ENCODE assay signal across 23 cellular contexts in genomic region chr22:49473286-49473685, GRCh38.
DNase-seq lines count a peak whose midpoint lies in the region; ATAC-seq, FAIRE-seq and TF ChIP-seq lines count a peak whose summit lies in the region.
"Had no signal": no experiment of that assay in that cellular context is flagged by ENCODE, and none has a peak within 500 bp of the region (broad histone marks: within the 10 kb centered on the region; RNA-seq: fewer than 3 reads in every experiment).

No MANE protein-coding gene starts in this region.

- no peak overlapping the region for H3K4me2 ChIP-seq in H9 (ENCODE audit: insufficient read depth, insufficient read length, low read length)
- no peak overlapping the region for H3K4me2 ChIP-seq in osteoblast (ENCODE audit: insufficient read depth, low read length)
- H3K4me2 ChIP-seq: A549, GM23338 had no signal

- peaks cover 4% of the 10 kb centered on the region for H3K27me3 Mint-ChIP-seq in H9 (ENCODE audit: low read depth)
- no peaks in the 10 kb centered on the region for H3K27me3 Mint-ChIP-seq in stimulated activated memory B cell treated with anti-CD40 and anti-IgM and Interleukin-4, amounts not matched to agents 10 μg/mL and 1 μg/mL and 100 μg/mL, for 72 hours

- H3K4ac ChIP-seq in H9 (ENCODE audit: low read depth, low read length) = no peak overlapping the region

- intact Hi-C loops in cardiac septum (cut with DNase I) (loop anchor here (10.0 kb wide), 1 partner anchor 1258 kb away; no protein-coding TSS in a partner anchor), Right ventricle myocardium inferior (cut with DNase I) (no loop called here), kidney (cut with DNase I) (no loop called here)

- H4K91ac ChIP-seq in H9 (ENCODE audit: insufficient read length, low read depth, low read length) = no peak overlapping the region

- H3K4me3 Mint-ChIP-seq in H9 = no peak overlapping the region
- H3K4me3 Mint-ChIP-seq in stimulated activated memory B cell treated with anti-CD40 and anti-IgM and Interleukin-4, amounts not matched to agents 10 μg/mL and 1 μg/mL and 100 μg/mL, for 72 hours = no peak overlapping the region
- H3K4me3 Mint-ChIP-seq: CD4-positive, CD25-positive, alpha-beta regulatory T cell; CD8-positive, alpha-beta T cell; GM23338 had no signal

- peaks cover 12 to 15% of the 10 kb centered on the region in 2 experiments for H3K4me1 Mint-ChIP-seq in H9
- no peaks in the 10 kb centered on the region for H3K4me1 Mint-ChIP-seq in stimulated activated memory B cell treated with anti-CD40 and anti-IgM and Interleukin-4, amounts not matched to agents 10 μg/mL and 1 μg/mL and 100 μg/mL, for 72 hours
- H3K4me1 Mint-ChIP-seq: CD4-positive, CD25-positive, alpha-beta regulatory T cell had no signal

- H2BK120ac ChIP-seq in H9 (ENCODE audit: low read depth, low read length, poor library complexity, severe bottlenecking) = no peak overlapping the region

- H3K27me3 ChIP-seq in H9 (ENCODE audit: insufficient read depth, low read length) (no peaks in the 10 kb centered on the region), osteoblast (ENCODE audit: insufficient read depth, low read length) (no peaks in the 10 kb centered on the region)

- H3K9me3 Mint-ChIP-seq in H9 = peaks cover 8 to 16% of the 10 kb centered on the region in 2 experiments
- peaks cover 14% of the 10 kb centered on the region for H3K9me3 Mint-ChIP-seq in stimulated activated memory B cell treated with anti-CD40 and anti-IgM and Interleukin-4, amounts not matched to agents 10 μg/mL and 1 μg/mL and 100 μg/mL, for 72 hours

- no peak overlapping the region for H3K27ac ChIP-seq in H9 (ENCODE audit: insufficient read length, low read depth, low read length)
- no peak overlapping the region for H3K27ac ChIP-seq in kidney (ENCODE audit: low read depth in 2 of 2, low read length in 2 of 2)
- H3K27ac ChIP-seq in osteoblast (ENCODE audit: low read depth, low read length) = no peak overlapping the region
- H3K27ac ChIP-seq: A549 had no signal

- no peak overlapping the region for H2BK5ac ChIP-seq in H9 (ENCODE audit: insufficient read length, low read length)

- H4K5ac ChIP-seq in H9 (ENCODE audit: insufficient read length, low read depth, low read length) = no peak overlapping the region

- H3T11ph ChIP-seq in H9 (ENCODE audit: low read length) = no peak overlapping the region

- no peak overlapping the region for H3K56ac ChIP-seq in H9 (ENCODE audit: insufficient read length, low read depth, low read length)

- peaks cover 4 to 17% (median 5%) of the 10 kb centered on the region in 3 experiments; a peak in 6 of 7 replicates for H3K36me3 Mint-ChIP-seq in H9 (ENCODE audit: insufficient read depth in 1 of 3, low read depth in 3 of 3)
- H3K36me3 Mint-ChIP-seq in stimulated activated memory B cell treated with anti-CD40 and anti-IgM and Interleukin-4, amounts not matched to agents 10 μg/mL and 1 μg/mL and 100 μg/mL, for 72 hours = peaks cover 48% of the 10 kb centered on the region
- H3K36me3 Mint-ChIP-seq: CD4-positive, CD25-positive, alpha-beta regulatory T cell; CD8-positive, alpha-beta T cell had no signal

- H3K79me2 ChIP-seq in H9 (ENCODE audit: insufficient read depth, low read length) (no peaks in the 10 kb centered on the region), osteoblast (ENCODE audit: insufficient read depth, low read length) (no peaks in the 10 kb centered on the region)

- no peaks in the 10 kb centered on the region for H3K23me2 ChIP-seq in H9 (ENCODE audit: insufficient read length, low read depth, low read length, poor library complexity, severe bottlenecking)

- H3K14ac ChIP-seq in H9 (ENCODE audit: insufficient read depth, low read length) = 0 out of 2 replicates have a peak overlapping the region, but pooled peaks have one; percentile 50

- no peak overlapping the region for H3K27ac Mint-ChIP-seq in H9
- H3K27ac Mint-ChIP-seq in stimulated activated memory B cell treated with anti-CD40 and anti-IgM and Interleukin-4, amounts not matched to agents 10 μg/mL and 1 μg/mL and 100 μg/mL, for 72 hours = no peak overlapping the region
- H3K27ac Mint-ChIP-seq: CD4-positive, CD25-positive, alpha-beta regulatory T cell; CD8-positive, alpha-beta T cell; GM23338 had no signal

- H2AFZ ChIP-seq in H9 (ENCODE audit: low read length) = no peak overlapping the region
- no peak overlapping the region for H2AFZ ChIP-seq in osteoblast (ENCODE audit: low read length)
- H2AFZ ChIP-seq: GM23338 had no signal

- H3K9me3 ChIP-seq in H9 (ENCODE audit: control insufficient read depth, low read depth, low read length) = no peaks in the 10 kb centered on the region
- no peaks in the 10 kb centered on the region for H3K9me3 ChIP-seq in kidney (ENCODE audit: control insufficient read depth in 1 of 2, low read length in 2 of 2)
- peaks cover 6% of the 10 kb centered on the region for H3K9me3 ChIP-seq in osteoblast (ENCODE audit: low read depth, low read length)
- H3K9me3 ChIP-seq: A549, Caco-2 had no signal

- no peak overlapping the region for H2AK5ac ChIP-seq in H9 (ENCODE audit: insufficient read length, low read length)

- no peak overlapping the region for H2BK15ac ChIP-seq in H9 (ENCODE audit: low read depth, low read length)

- no peak for FAIRE-seq in kidney (lab: Jason Lieb, UNC)
- FAIRE-seq: A549, GM12878, GM19239, H54 had no signal

- DNase-seq in cardiac septum (ENCODE audit: low spot score) (peak; percentile 38), Right ventricle myocardium inferior (ENCODE audit: missing footprints) (no peak), H9 (no peak), kidney (peak; percentile 48), osteoblast (ENCODE audit: insufficient read length, low spot score, missing footprints) (peak; percentile 26), DMS53 treated with DMSO at 0.1 percent for 48 hours (lab: John Stamatoyannopoulos, UW; ENCODE audit: unreplicated experiment) (no peak), cerebellar cortex (ENCODE audit: low spot score) (no peak)
- DNase-seq: 8988T; C1 segment of cervical spinal cord; Caco-2; CD4-positive, CD25-positive, alpha-beta regulatory T cell; CD8-positive, alpha-beta T cell; DMS153; DMS79; EL; GDM1; HCEC 1CT had no signal

- H3K18ac ChIP-seq in H9 (ENCODE audit: insufficient read length, low read depth, low read length) = no peak overlapping the region

- no peaks in the 10 kb centered on the region for H3K79me1 ChIP-seq in H9 (ENCODE audit: insufficient read depth, low read depth, low read length, poor library complexity, severe bottlenecking)

- H3K9ac ChIP-seq in H9 (ENCODE audit: extremely low read depth, insufficient read length, low read length) = no peak overlapping the region
- H3K9ac ChIP-seq in kidney (ENCODE audit: low read length in 2 of 2) = no peak overlapping the region

- H3K23ac ChIP-seq in H9 (ENCODE audit: insufficient read length, low read depth, low read length) = no peak overlapping the region

- WGBS in H9 (ENCODE audit: extremely low coverage, insufficient read length, low lambda C conversion rate) = no CpG with 5 or more reads among the region's 11 CpGs

- H2BK12ac ChIP-seq in H9 (ENCODE audit: insufficient read length, low read depth, low read length) = no peak overlapping the region

- H3K36me3 ChIP-seq in kidney (ENCODE audit: control insufficient read depth in 1 of 2, insufficient read depth in 2 of 2, low read length in 2 of 2) (no peaks in the 10 kb centered on the region), osteoblast (ENCODE audit: insufficient read depth, low read length) (no peaks in the 10 kb centered on the region)

- ATAC-seq in Right ventricle myocardium inferior = no peak
- ATAC-seq in stimulated activated memory B cell treated with anti-CD40 and anti-IgM and Interleukin-4, amounts not matched to agents 10 μg/mL and 1 μg/mL and 100 μg/mL, for 72 hours = no peak
- ATAC-seq: A549; CD8-positive, alpha-beta T cell; GM12878; GM23338 had no signal

- no peaks in the 10 kb centered on the region for H4K20me1 ChIP-seq in H9 (ENCODE audit: control insufficient read depth, insufficient read depth, insufficient read length)
- H4K20me1 ChIP-seq in osteoblast (ENCODE audit: insufficient read depth, low read length) = no peaks in the 10 kb centered on the region

- no peak overlapping the region for H2BK20ac ChIP-seq in H9 (ENCODE audit: low read depth, low read length, poor library complexity, severe bottlenecking)

- no peak overlapping the region for H3K4me3 ChIP-seq in kidney (ENCODE audit: low read length in 2 of 2)
- H3K4me3 ChIP-seq in osteoblast (ENCODE audit: insufficient read depth, low read length) = no peak overlapping the region
- H3K4me3 ChIP-seq: A549, GM12878, GM23338 had no signal

- no peak overlapping the region for H4K8ac ChIP-seq in H9 (replicated peaks; ENCODE audit: insufficient read length, low read depth, low read length)

- no peak for TF ChIP-seq CTCF in H9 (conservative IDR thresholded peaks at IDR 0.05)
- TF ChIP-seq CTCF in kidney (IDR thresholded peaks at IDR 0.05; ENCODE audit: borderline replicate concordance, extremely low read depth, insufficient read depth) = no peak
- TF ChIP-seq CTCF in osteoblast (IDR thresholded peaks at IDR 0.05; ENCODE audit: extremely low read depth, low read depth, low read length) = no peak

- no peaks in the 10 kb centered on the region; the same call in 1 of the 2 replicates for H3K4me1 ChIP-seq in H9 (ENCODE audit: insufficient read depth, low read length)
- no peaks in the 10 kb centered on the region for H3K4me1 ChIP-seq in kidney (ENCODE audit: control insufficient read depth in 1 of 2, insufficient read depth in 1 of 2, low read depth in 1 of 2, low read length in 2 of 2)
- H3K4me1 ChIP-seq in osteoblast (ENCODE audit: insufficient read depth, low read length) = no peaks in the 10 kb centered on the region
- H3K4me1 ChIP-seq: A549, Caco-2 had no signal

Comparison
In these comparisons a context has a peak if more than half of its experiments do, and no peak if none do; other contexts are left out.
1. DNase-seq: peak in cardiac septum (single experiment), kidney (single experiment) and osteoblast (single experiment); none in Right ventricle myocardium inferior (single experiment), H9 (single experiment), DMS53 treated with DMSO at 0.1 percent for 48 hours (single experiment) and cerebellar cortex (single experiment).